In the genomic region with DNA sequence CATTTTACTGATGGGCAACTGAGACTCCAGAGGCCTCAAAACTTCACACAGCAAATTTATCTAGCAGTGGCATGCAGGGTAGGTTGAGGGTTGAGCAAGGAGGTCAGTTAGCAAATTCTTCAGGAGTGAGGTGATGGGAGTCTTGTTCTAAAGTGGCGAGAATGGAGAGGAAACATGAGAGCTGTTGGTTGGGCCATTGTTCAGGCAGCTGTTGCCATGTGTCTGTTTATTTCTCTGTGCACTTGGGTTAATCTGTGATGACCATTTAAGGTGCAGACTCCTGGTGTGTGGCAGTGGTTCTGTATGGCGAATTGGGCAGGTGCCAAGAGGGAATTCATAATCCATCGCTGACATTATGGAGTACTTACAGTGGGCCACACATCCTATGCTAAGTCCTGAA, we compare ENCODE assay signal across 9 cellular contexts. TPM values are rescaled to one million over a fixed set of nuclear protein-coding genes. Genes with fewer than 3 reads are reported as not detected.
DNase-seq lines count a peak whose midpoint lies in the region; ATAC-seq, FAIRE-seq and TF ChIP-seq lines count a peak whose summit lies in the region.
"Had no signal": no experiment of that assay in that cellular context is flagged by ENCODE, and none has a peak within 500 bp of the region (broad histone marks: within the 10 kb centered on the region; RNA-seq: fewer than 3 reads in every experiment).

No MANE protein-coding gene starts in this region.

- ATAC-seq in GM18519 (IDR thresholded peaks at IDR 0.05; ENCODE audit: low FRiP score, unreplicated experiment) (no peak), GM21447 (IDR thresholded peaks at IDR 0.05; ENCODE audit: unreplicated experiment) (no peak)

- POLR2A ChIA-PET in activated CD4-positive, alpha-beta memory T cell treated with anti-CD3 and anti-CD28 coated beads, Interleukin-2, amount 10 ng/mL, durations not matched to agents 7 days and 5 days (lab: Charles Lee) = no interaction called here

- H3K36me3 Mint-ChIP-seq in glutamatergic neuron (ENCODE audit: unreplicated experiment) = peaks cover 9% of the 10 kb centered on the region
- H3K36me3 Mint-ChIP-seq in activated CD4-positive, alpha-beta memory T cell treated with anti-CD3 and anti-CD28 coated beads, Interleukin-2, amount 10 ng/mL, durations not matched to agents 7 days and 5 days (ENCODE audit: low read depth) = no peaks in the 10 kb centered on the region

- FAIRE-seq in HTR-8/SVneo (lab: Jason Lieb, UNC) = peak; percentile 38
- FAIRE-seq: islet of Langerhans had no signal

- H3K27ac Mint-ChIP-seq in glutamatergic neuron (ENCODE audit: unreplicated experiment) = peak overlapping the region; percentile 60
- H3K27ac Mint-ChIP-seq in activated CD4-positive, alpha-beta memory T cell treated with anti-CD3 and anti-CD28 coated beads, Interleukin-2, amount 10 ng/mL, durations not matched to agents 7 days and 5 days = no peak overlapping the region

- H3K4me3 Mint-ChIP-seq in glutamatergic neuron (ENCODE audit: unreplicated experiment) = no peak overlapping the region
- no peak overlapping the region for H3K4me3 Mint-ChIP-seq in activated CD4-positive, alpha-beta memory T cell treated with anti-CD3 and anti-CD28 coated beads, Interleukin-2, amount 10 ng/mL, durations not matched to agents 7 days and 5 days

- H3K27ac ChIP-seq in temporal lobe (ENCODE audit: low read depth, low read length) = peak overlapping the region; percentile 59

- peaks cover 4% of the 10 kb centered on the region for H3K27me3 Mint-ChIP-seq in glutamatergic neuron (ENCODE audit: unreplicated experiment)
- H3K27me3 Mint-ChIP-seq in activated CD4-positive, alpha-beta memory T cell treated with anti-CD3 and anti-CD28 coated beads, Interleukin-2, amount 10 ng/mL, durations not matched to agents 7 days and 5 days = peaks cover 33% of the 10 kb centered on the region

- TF ChIP-seq CTCF in glutamatergic neuron (IDR thresholded peaks at IDR 0.05; ENCODE audit: partially characterized antibody, unreplicated experiment) = no peak

- CTCF ChIA-PET in activated CD4-positive, alpha-beta memory T cell treated with anti-CD3 and anti-CD28 coated beads, Interleukin-2, amount 10 ng/mL, durations not matched to agents 7 days and 5 days (lab: Charles Lee) = no interaction called here

- H3K9me3 Mint-ChIP-seq in glutamatergic neuron (ENCODE audit: unreplicated experiment) = no peaks in the 10 kb centered on the region
- peaks cover 1% of the 10 kb centered on the region for H3K9me3 Mint-ChIP-seq in activated CD4-positive, alpha-beta memory T cell treated with anti-CD3 and anti-CD28 coated beads, Interleukin-2, amount 10 ng/mL, durations not matched to agents 7 days and 5 days

- H3K4me1 Mint-ChIP-seq in glutamatergic neuron (ENCODE audit: low read depth, unreplicated experiment) = peaks cover 15% of the 10 kb centered on the region
- no peaks in the 10 kb centered on the region for H3K4me1 Mint-ChIP-seq in activated CD4-positive, alpha-beta memory T cell treated with anti-CD3 and anti-CD28 coated beads, Interleukin-2, amount 10 ng/mL, durations not matched to agents 7 days and 5 days

- DNase-seq in HTR-8/SVneo (ENCODE audit: insufficient read length, low spot score) (peak; percentile 33), NCI-H82 treated with DMSO at 0.1 percent for 48 hours (lab: John Stamatoyannopoulos, UW; ENCODE audit: unreplicated experiment) (peak; percentile 24), glutamatergic neuron (no peak), HuH-7 (ENCODE audit: low spot score) (no peak)
- no peak for DNase-seq in activated CD4-positive, alpha-beta memory T cell treated with anti-CD3 and anti-CD28 coated beads, Interleukin-2, amount 10 ng/mL, durations not matched to agents 7 days and 5 days

RNA-seq across cellular contexts. Expression of a gene that starts 30.4 kb away (rescaled TPM):
- total RNA-seq in glutamatergic neuron (ENCODE audit: unreplicated experiment) (12.5 TPM), temporal lobe (23.4 TPM)
- under 1 TPM; 0.43 TPM for total RNA-seq in activated CD4-positive, alpha-beta memory T cell treated with anti-CD3 and anti-CD28 coated beads, Interleukin-2, amount 10 ng/mL, durations not matched to agents 7 days and 5 days

Comparison
In these comparisons a context has a peak if more than half of its experiments do, and no peak if none do; other contexts are left out.
1. DNase-seq: peak in HTR-8/SVneo (single experiment) and NCI-H82 treated with DMSO at 0.1 percent for 48 hours (single experiment); none in glutamatergic neuron (single experiment), HuH-7 (single experiment) and activated CD4-positive, alpha-beta memory T cell treated with anti-CD3 and anti-CD28 coated beads, Interleukin-2, amount 10 ng/mL, durations not matched to agents 7 days and 5 days (single experiment).